Comparison of ENCODE assay signal across 23 cellular contexts in genomic region chr4:51858605-51859211, GRCh38. TPM values are rescaled to one million over a fixed set of nuclear protein-coding genes. Genes with fewer than 3 reads are reported as not detected.
DNase-seq lines count a peak whose midpoint lies in the region; ATAC-seq, FAIRE-seq and TF ChIP-seq lines count a peak whose summit lies in the region.
"Had no signal": no experiment of that assay in that cellular context is flagged by ENCODE, and none has a peak within 500 bp of the region (broad histone marks: within the 10 kb centered on the region; RNA-seq: fewer than 3 reads in every experiment).

No MANE protein-coding gene starts in this region.

- 24% methylated on average over 3 of the region's 3 CpGs for WGBS in liver
- WGBS in transverse colon (ENCODE audit: low coverage in 1 of 2), 2 donors, result 13 to 35% methylated on average over 3 of the region's 3 CpGs

- DNase-seq in LoVo (ENCODE audit: low spot score) (peak; percentile 60), astrocyte (ENCODE audit: low read depth) (no peak), transverse colon (no peak), MV-4-11 (lab: John Stamatoyannopoulos, UW) (no peak)
- DNase-seq in activated naive CD8-positive, alpha-beta T cell treated with anti-CD3 and anti-CD28 coated beads for 36 hours, result no peak
- DNase-seq: activated T-cell treated with anti-CD3 and anti-CD28 coated beads, Interleukin-2, amount 50 U/mL, for 72 hours; dorsolateral prefrontal cortex; heart right ventricle; mesendoderm; NCI-H1694; NCI-H510A; SHP77 treated with DMSO at 0.1 percent for 48 hours; stimulated activated CD4-positive, alpha-beta T cell treated with anti-CD3 and anti-CD28 coated beads, Interleukin-4, amount 100 ng/mL, for 1 hour; T-helper 2 cell had no signal

- peaks cover 4% of the 10 kb centered on the region for H3K36me3 ChIP-seq in astrocyte (ENCODE audit: insufficient read depth, low read length)
- peaks cover 0 to 2% (median 0%) of the 10 kb centered on the region in 4 donors for H3K36me3 ChIP-seq in liver (ENCODE audit: control insufficient read depth in 4 of 4, insufficient read depth in 3 of 4, low read depth in 1 of 4, low read length in 3 of 4)
- no peaks in the 10 kb centered on the region for H3K36me3 ChIP-seq in transverse colon
- H3K36me3 ChIP-seq: neutrophil had no signal

- H3K4me1 Mint-ChIP-seq in astrocyte (ENCODE audit: low read depth, unreplicated experiment), result peaks cover 18% of the 10 kb centered on the region
- peaks cover 27% of the 10 kb centered on the region for H3K4me1 Mint-ChIP-seq in activated naive CD8-positive, alpha-beta T cell treated with anti-CD3 and anti-CD28 coated beads for 36 hours

- TF ChIP-seq EP300 in transverse colon (IDR thresholded peaks at IDR 0.05; ENCODE audit: low read depth), result no peak

- no peak overlapping the region for H3K4me3 Mint-ChIP-seq in astrocyte (ENCODE audit: unreplicated experiment)
- H3K4me3 Mint-ChIP-seq in activated naive CD8-positive, alpha-beta T cell treated with anti-CD3 and anti-CD28 coated beads for 36 hours, result no peak overlapping the region
- H3K4me3 Mint-ChIP-seq: activated naive CD8-positive, alpha-beta T cell; activated T-cell treated with anti-CD3 and anti-CD28 coated beads, Interleukin-2, amount 50 U/mL, for 72 hours; WTC11 had no signal

- H3K36me3 Mint-ChIP-seq in astrocyte (ENCODE audit: low read depth, unreplicated experiment), result peaks cover 9% of the 10 kb centered on the region
- H3K36me3 Mint-ChIP-seq in activated naive CD8-positive, alpha-beta T cell treated with anti-CD3 and anti-CD28 coated beads for 36 hours, result peaks cover 30% of the 10 kb centered on the region
- H3K36me3 Mint-ChIP-seq: WTC11 had no signal

- no peaks in the 10 kb centered on the region for H3K27me3 Mint-ChIP-seq in astrocyte (ENCODE audit: low read depth, unreplicated experiment)
- no peaks in the 10 kb centered on the region for H3K27me3 Mint-ChIP-seq in activated naive CD8-positive, alpha-beta T cell treated with anti-CD3 and anti-CD28 coated beads for 36 hours
- H3K27me3 Mint-ChIP-seq: activated naive CD8-positive, alpha-beta T cell had no signal

- H3K27ac ChIP-seq in astrocyte (ENCODE audit: low read depth, low read length), result no peak overlapping the region
- H3K27ac ChIP-seq in liver (ENCODE audit: low read depth in 1 of 2, low read length in 2 of 2), result peak overlapping the region; percentile 48 to 53
- peak overlapping the region; percentile 35 to 66 (median 48) for H3K27ac ChIP-seq in transverse colon
- H3K27ac ChIP-seq: C4-2B, dorsolateral prefrontal cortex, heart right ventricle, neutrophil had no signal

- intact Hi-C loops in transverse colon (cut with DNase I; ENCODE audit: low total_unique reads), result no loop called here

- no peak overlapping the region for H2AFZ ChIP-seq in astrocyte (ENCODE audit: low read depth, low read length)

- H3K4me3 ChIP-seq in astrocyte (ENCODE audit: insufficient read depth, low read depth, low read length), result no peak overlapping the region
- H3K4me3 ChIP-seq in liver (ENCODE audit: low read depth in 1 of 3, low read length in 3 of 3), result no peak overlapping the region
- H3K4me3 ChIP-seq in transverse colon, result no peak overlapping the region
- H3K4me3 ChIP-seq: dorsolateral prefrontal cortex, HAP-1, heart right ventricle had no signal

- ATAC-seq in GM21360 (IDR thresholded peaks at IDR 0.05; ENCODE audit: unreplicated experiment), result no peak
- ATAC-seq: activated T-cell treated with anti-CD3 and anti-CD28 coated beads, Interleukin-2, amount 50 U/mL, for 72 hours; heart right ventricle; WTC11 had no signal

- no peaks in the 10 kb centered on the region for H3K9me3 Mint-ChIP-seq in astrocyte (ENCODE audit: unreplicated experiment)
- no peaks in the 10 kb centered on the region for H3K9me3 Mint-ChIP-seq in activated naive CD8-positive, alpha-beta T cell treated with anti-CD3 and anti-CD28 coated beads for 36 hours
- H3K9me3 Mint-ChIP-seq: activated T-cell treated with anti-CD3 and anti-CD28 coated beads, Interleukin-2, amount 50 U/mL, for 72 hours; WTC11 had no signal

- no peak overlapping the region for H3K4me2 ChIP-seq in astrocyte (ENCODE audit: low read length)

- H3K4me1 ChIP-seq in astrocyte (ENCODE audit: insufficient read depth, low read length), result no peaks in the 10 kb centered on the region
- H3K4me1 ChIP-seq in liver (ENCODE audit: control insufficient read depth in 4 of 4, insufficient read depth in 4 of 4, low read length in 3 of 4), result peaks cover 22 to 52% (median 28%) of the 10 kb centered on the region in 4 donors
- peaks cover 9 to 42% (median 26%) of the 10 kb centered on the region in 4 donors for H3K4me1 ChIP-seq in transverse colon

- peaks cover 94% of the 10 kb centered on the region for H3K79me2 ChIP-seq in astrocyte (ENCODE audit: insufficient read depth, low read length)

- TF ChIP-seq RAD21 in liver (IDR thresholded peaks at IDR 0.05), result peak; percentile 23 to 37

- TF ChIP-seq CTCF in astrocyte (IDR thresholded peaks at IDR 0.05; ENCODE audit: insufficient read depth, low read depth, low read length) (no peak), liver (IDR thresholded peaks at IDR 0.05; ENCODE audit: low read depth, low read length, missing input control) (no peak), transverse colon (IDR thresholded peaks at IDR 0.05) (no peak)

- no peaks in the 10 kb centered on the region for H3K27me3 ChIP-seq in astrocyte (ENCODE audit: insufficient read depth, low read length)
- no peaks in the 10 kb centered on the region for H3K27me3 ChIP-seq in liver (ENCODE audit: control insufficient read depth in 4 of 4, insufficient read depth in 4 of 4, low read length in 3 of 4)
- no peaks in the 10 kb centered on the region for H3K27me3 ChIP-seq in transverse colon
- H3K27me3 ChIP-seq: dorsolateral prefrontal cortex, heart right ventricle, neutrophil had no signal

- FAIRE-seq in astrocyte (lab: Jason Lieb, UNC), result peak; percentile 5
- FAIRE-seq: bronchial epithelial cell, keratinocyte had no signal

- no peak overlapping the region for H3K9ac ChIP-seq in astrocyte (ENCODE audit: low read length)
- no peak overlapping the region for H3K9ac ChIP-seq in liver (ENCODE audit: low read depth in 1 of 2, low read length in 2 of 2)

- no peak for TF ChIP-seq POLR2A in transverse colon (IDR thresholded peaks at IDR 0.05)

- no peak overlapping the region for H3K27ac Mint-ChIP-seq in astrocyte (ENCODE audit: unreplicated experiment)
- H3K27ac Mint-ChIP-seq in activated naive CD8-positive, alpha-beta T cell treated with anti-CD3 and anti-CD28 coated beads for 36 hours, result no peak overlapping the region
- H3K27ac Mint-ChIP-seq: activated naive CD8-positive, alpha-beta T cell; activated T-cell treated with anti-CD3 and anti-CD28 coated beads, Interleukin-2, amount 50 U/mL, for 72 hours; WTC11 had no signal

- in situ Hi-C loops in transverse colon (cut with MboI; ENCODE audit: low pct_ligation_motif_present in 1 of 4, low pct_unique_long_range_greater_than_20kb in 1 of 4, low sequenced_read_pairs in 3 of 4), result no loop called here

- peaks cover 69% of the 10 kb centered on the region for H4K20me1 ChIP-seq in astrocyte (ENCODE audit: insufficient read depth, low read length)

- H3K9me3 ChIP-seq in astrocyte (ENCODE audit: insufficient read depth, low read depth, low read length) (no peaks in the 10 kb centered on the region), liver (ENCODE audit: control insufficient read depth in 4 of 4, low read length in 3 of 4) (no peaks in the 10 kb centered on the region), transverse colon (no peaks in the 10 kb centered on the region)
- H3K9me3 ChIP-seq: HAP-1, heart right ventricle, neutrophil had no signal

TF ChIP-seq in liver, 16 proteins besides CTCF, POLR2A, EP300 and RAD21 (continues in another document):
- TF ChIP-seq REST (IDR thresholded peaks at IDR 0.05), result peak; percentile 65
- peak in 1 of 2 donors; percentile 24 for TF ChIP-seq EGR1 (IDR thresholded peaks at IDR 0.05; ENCODE audit: low read depth in 2 of 2)
- peak; percentile 78 for TF ChIP-seq SP1 (IDR thresholded peaks at IDR 0.05)
- peak; percentile 86 to 87 for TF ChIP-seq HNF4A (conservative IDR thresholded peaks at IDR 0.05)
- peak; percentile 27 for TF ChIP-seq FOXA1 (IDR thresholded peaks at IDR 0.05)
- TF ChIP-seq YY1 (IDR thresholded peaks at IDR 0.05), result peak; percentile 49

RNA-seq across cellular contexts. Expression of gene DCUN1D4, which starts 15.8 kb away (rescaled TPM):
- total RNA-seq in astrocyte (57.4 and 59.0 TPM in 2 replicates), liver (10 to 100 TPM; 27.7 to 33.9 TPM), transverse colon (10 to 100 TPM; 25.1 to 66.4 (median 40.9) TPM)
- 10 to 100 TPM; 15.2 to 15.8 TPM for polyA plus RNA-seq in liver
- total RNA-seq in activated naive CD8-positive, alpha-beta T cell treated with anti-CD3 and anti-CD28 coated beads for 36 hours, result 10 to 100 TPM; 39.4 to 42.9 TPM
